Comparison of ENCODE assay signal across 9 cellular contexts in the genomic region with DNA sequence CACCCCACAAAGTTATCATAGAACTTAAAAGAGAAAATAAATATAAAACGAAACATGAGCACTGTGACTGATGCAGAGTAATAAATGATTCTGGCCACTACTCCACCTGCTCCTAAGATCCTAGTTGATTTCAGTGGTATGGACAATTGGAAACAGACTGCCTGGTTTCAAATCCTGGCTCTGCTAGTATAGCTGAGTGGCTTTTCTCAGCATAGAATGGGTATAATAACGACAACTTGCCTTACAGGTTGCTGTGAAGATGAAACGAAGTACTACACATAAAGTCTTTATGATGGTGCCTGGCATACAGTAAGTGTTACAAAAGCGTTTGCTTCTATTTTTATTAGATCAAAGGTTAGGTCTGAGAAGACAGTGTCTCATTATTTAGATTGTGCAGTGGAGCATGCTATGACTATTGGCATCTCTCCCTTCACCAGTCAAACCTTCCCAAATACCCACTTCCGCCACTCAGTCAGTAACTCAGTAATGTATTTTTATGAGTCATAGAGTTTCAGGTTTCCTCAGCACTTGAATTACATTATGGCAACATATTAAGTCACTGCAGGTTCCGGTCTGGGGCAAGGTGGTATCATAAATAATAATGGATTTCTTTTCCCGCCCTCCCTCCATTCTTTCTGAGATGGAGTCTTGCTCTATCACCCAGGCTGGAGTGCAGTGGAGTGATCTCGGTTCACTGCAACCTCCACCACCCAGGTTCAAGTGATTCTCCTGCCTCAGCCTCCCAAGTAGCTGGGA. TPM values are rescaled to one million over a fixed set of nuclear protein-coding genes. Genes with fewer than 3 reads are reported as not detected.
A peak's percentile ranks its signal among the peaks of the same experiment; 100 is the strongest.
DNase-seq lines count a peak whose midpoint lies in the region; ATAC-seq, FAIRE-seq and TF ChIP-seq lines count a peak whose summit lies in the region.
"Had no signal": no experiment of that assay in that cellular context is flagged by ENCODE, and none has a peak within 500 bp of the region (broad histone marks: within the 10 kb centered on the region; RNA-seq: fewer than 3 reads in every experiment).

No MANE protein-coding gene starts in this region.

- H3K4me1 Mint-ChIP-seq in endodermal cell, result peaks cover 29% of the 10 kb centered on the region

- 92 to 96% methylated on average over 6 to 8 of the region's 8 CpGs for WGBS in endodermal cell (ENCODE audit: insufficient coverage in 1 of 2, insufficient read length in 1 of 2), 2 experiments

- H3K27me3 Mint-ChIP-seq in endodermal cell (ENCODE audit: insufficient read depth), result no peaks in the 10 kb centered on the region

- H3K9ac ChIP-seq in keratinocyte (ENCODE audit: control insufficient read depth, extremely low read depth, insufficient read depth, low read length), result peak overlapping the region; percentile 1
- H3K9ac ChIP-seq in endodermal cell (ENCODE audit: extremely low read depth, low read length, poor library complexity, severe bottlenecking), result no peak overlapping the region

- H3K36me3 Mint-ChIP-seq in endodermal cell (ENCODE audit: low read depth), result peaks cover 73% of the 10 kb centered on the region

- no peaks in the 10 kb centered on the region for H4K20me1 ChIP-seq in keratinocyte (ENCODE audit: control insufficient read depth, extremely low read depth, insufficient read depth, low read length)

- H3K9me3 Mint-ChIP-seq in endodermal cell, result no peaks in the 10 kb centered on the region

- no peak overlapping the region for H3K4me3 ChIP-seq in keratinocyte (ENCODE audit: control insufficient read depth in 2 of 3, extremely low read depth in 1 of 3, insufficient read depth in 2 of 3, low read depth in 1 of 3, low read length in 3 of 3)
- H3K4me3 ChIP-seq in endodermal cell (ENCODE audit: low read length), result no peak overlapping the region
- H3K4me3 ChIP-seq: heart right ventricle had no signal

- peak; percentile 96 for ATAC-seq in HG02798 (IDR thresholded peaks at IDR 0.05; ENCODE audit: poor library complexity, unreplicated experiment)

- TF ChIP-seq CTCF in keratinocyte (optimal IDR thresholded peaks at IDR 0.05 in 1 of 3, IDR thresholded peaks at IDR 0.05 in 1 of 3, conservative IDR thresholded peaks at IDR 0.05 in 1 of 3; ENCODE audit: extremely low read depth in 1 of 3, insufficient read depth in 2 of 3, low read length in 3 of 3) (no peak), endodermal cell (conservative IDR thresholded peaks at IDR 0.05) (no peak)

- H2AFZ ChIP-seq in keratinocyte (ENCODE audit: control insufficient read depth, low read length), result no peak overlapping the region

- no peak overlapping the region for H3K27ac Mint-ChIP-seq in endodermal cell

- H3K4me1 ChIP-seq in keratinocyte (ENCODE audit: control insufficient read depth, extremely low read depth, insufficient read depth, low read length) (peaks cover 20% of the 10 kb centered on the region), endodermal cell (ENCODE audit: control insufficient read depth, insufficient read depth, low read length) (peaks cover 10% of the 10 kb centered on the region)

- H3K27me3 ChIP-seq in keratinocyte (ENCODE audit: control insufficient read depth, extremely low read depth, insufficient read depth, low read length), result no peaks in the 10 kb centered on the region
- H3K27me3 ChIP-seq in endodermal cell (ENCODE audit: control insufficient read depth, insufficient read depth, low read length, poor library complexity, severe bottlenecking), result no peaks in the 10 kb centered on the region
- H3K27me3 ChIP-seq: heart right ventricle had no signal

- H3K9me1 ChIP-seq in keratinocyte (ENCODE audit: control insufficient read depth, extremely low read depth, insufficient read depth, low read length), result no peaks in the 10 kb centered on the region

- DNase-seq in stimulated activated naive CD4-positive, alpha-beta T cell treated with Interleukin-2 at 50 U/mL for 16 hours (lab: John Stamatoyannopoulos, UW), result peak; percentile 42
- DNase-seq in stimulated activated naive CD4-positive, alpha-beta T cell (lab: John Stamatoyannopoulos, UW), result no peak
- DNase-seq in NCI-H146 treated with DMSO at 0.1 percent for 48 hours (lab: John Stamatoyannopoulos, UW; ENCODE audit: unreplicated experiment), result peak; percentile 3
- peak; percentile 31 to 32 for DNase-seq in activated CD4-positive, alpha-beta T cell treated with anti-CD3 and anti-CD28 coated beads for 4 hours
- peak; percentile 41 for DNase-seq in keratinocyte (ENCODE audit: low read depth, low spot score)
- no peak for DNase-seq in midbrain (lab: John Stamatoyannopoulos, UW)
- no peak for DNase-seq in endodermal cell
- DNase-seq: heart right ventricle had no signal

- H3K36me3 ChIP-seq in keratinocyte (ENCODE audit: control insufficient read depth in 2 of 2, extremely low read depth in 1 of 2, insufficient read depth in 2 of 2, low read length in 2 of 2), result peaks cover 32 to 62% of the 10 kb centered on the region in 2 experiments
- peaks cover 77% of the 10 kb centered on the region for H3K36me3 ChIP-seq in endodermal cell (ENCODE audit: control insufficient read depth, insufficient read depth, low read length)

- no peaks in the 10 kb centered on the region for H3K9me3 ChIP-seq in keratinocyte (ENCODE audit: control insufficient read depth, low read depth, low read length)
- H3K9me3 ChIP-seq in endodermal cell (ENCODE audit: control insufficient read depth, low read length), result no peaks in the 10 kb centered on the region
- H3K9me3 ChIP-seq: heart right ventricle had no signal

- H3K4me2 ChIP-seq in keratinocyte (ENCODE audit: control insufficient read depth, extremely low read depth, insufficient read depth, low read depth, low read length), result peak overlapping the region; percentile 9

- FAIRE-seq in keratinocyte (lab: Jason Lieb, UNC), result peak; percentile 26

- no peak overlapping the region for H3K4me3 Mint-ChIP-seq in endodermal cell

- H3K27ac ChIP-seq in keratinocyte (ENCODE audit: control insufficient read depth, insufficient read depth, low read length) (peak overlapping the region; percentile 42), endodermal cell (ENCODE audit: low read depth, low read length) (no peak overlapping the region)

- dilution Hi-C loops in keratinocyte (cut with MboI; ENCODE audit: extremely low pct_ligation_motif_present, low sequenced_read_pairs), result no loop called here

- H3K79me2 ChIP-seq in keratinocyte (ENCODE audit: control insufficient read depth, insufficient read depth, low read length), result peaks cover 12% of the 10 kb centered on the region

RNA-seq across cellular contexts. Expression of gene NR2C1, which starts 29.7 kb away (rescaled TPM):
- 15.6 to 32.0 TPM (median 25.5 TPM) in 3 replicates for polyA plus RNA-seq in keratinocyte
- 29.6 TPM for polyA plus RNA-seq in keratinocyte (2011; ENCODE audit: low read depth)
- 10.1 and 19.2 TPM in 2 replicates for polyA plus RNA-seq in keratinocyte (2011; cell fraction: cytosol; rRNA removed)
- polyA plus RNA-seq in keratinocyte (2011; cell fraction: nucleus; rRNA removed), result 56.2 and 68.5 TPM in 2 replicates
- polyA plus RNA-seq in keratinocyte (2012; ENCODE audit: low replicate concordance), result 17.9 and 24.1 TPM in 2 replicates
- 4.1 to 32.8 TPM (median 13.4 TPM) in 3 replicates for polyA minus RNA-seq in keratinocyte
- 11.5 TPM for polyA minus RNA-seq in keratinocyte (2011; cell fraction: cytosol; rRNA and poly(A)+ RNA removed)
- 19.3 and 39.9 TPM in 2 replicates for polyA minus RNA-seq in keratinocyte (2011; cell fraction: nucleus; rRNA and poly(A)+ RNA removed)
- total RNA-seq in endodermal cell, result 10 to 100 TPM; 66.9 to 82.0 TPM
- 68.3 TPM for polyA plus RNA-seq in endodermal cell (2013, experiment 1 of 2)
- 53.0 TPM for polyA plus RNA-seq in endodermal cell (2013, experiment 2 of 2)

Comparison
In these comparisons a context has a peak if more than half of its experiments do, and no peak if none do; other contexts are left out.
1. DNase-seq: peak in stimulated activated naive CD4-positive, alpha-beta T cell treated with Interleukin-2 at 50 U/mL for 16 hours (single experiment), NCI-H146 treated with DMSO at 0.1 percent for 48 hours (single experiment), activated CD4-positive, alpha-beta T cell treated with anti-CD3 and anti-CD28 coated beads for 4 hours (2 of 2) and keratinocyte (single experiment); none in stimulated activated naive CD4-positive, alpha-beta T cell (0 of 6), midbrain (single experiment) and endodermal cell (single experiment).